In the genomic region with DNA sequence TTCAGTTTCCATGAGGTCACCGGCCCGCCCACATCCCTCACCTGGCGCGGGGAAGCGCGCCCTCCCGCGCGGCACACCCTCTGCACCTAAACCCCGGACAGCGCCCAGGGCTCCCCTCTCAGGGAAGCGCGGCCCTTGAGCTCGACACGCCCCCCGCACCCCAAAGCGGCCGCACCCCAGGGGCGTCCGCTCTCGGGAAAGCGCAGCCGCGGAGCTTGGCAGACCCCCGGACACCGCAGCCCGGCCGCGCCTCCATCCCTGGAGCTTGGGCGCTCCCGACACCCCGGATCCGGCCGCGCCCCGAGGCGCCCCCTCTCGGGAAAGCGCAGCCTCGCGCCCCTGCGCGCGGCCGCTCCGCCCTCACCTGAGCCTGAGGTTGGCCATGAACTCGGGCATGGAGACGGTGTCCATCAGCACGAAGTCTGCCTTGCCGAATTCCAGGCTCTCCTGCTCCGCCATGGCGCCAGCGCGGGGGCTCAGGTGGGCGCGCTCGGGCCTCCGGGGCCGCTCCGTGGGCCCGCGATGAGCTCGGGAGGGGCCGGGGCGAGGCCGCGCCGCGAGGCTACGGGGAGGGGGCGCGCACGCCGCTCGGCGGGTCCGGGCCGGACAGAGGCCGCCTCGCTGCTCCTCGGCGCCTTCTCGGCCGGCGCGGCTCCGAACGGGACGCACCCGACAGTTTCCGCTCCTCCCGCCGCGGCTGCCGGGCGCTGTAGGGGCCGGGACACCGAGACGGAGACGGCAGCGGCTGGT, we compare ENCODE assay signal across 8 cellular contexts. TPM values are rescaled to one million over a fixed set of nuclear protein-coding genes. Genes with fewer than 3 reads are reported as not detected.
DNase-seq lines count a peak whose midpoint lies in the region; ATAC-seq and TF ChIP-seq lines count a peak whose summit lies in the region.

Gene MYO1D (minus strand): TSS at position 711 of the 750 bp plus-strand sequence. CDS start 252 bp downstream, at position 459.

- peak; percentile 9; the same call in 1 of the 2 replicates for TF ChIP-seq CTCF in WI38 (IDR thresholded peaks at IDR 0.05; ENCODE audit: low read depth, low read length)

- peaks cover 8% of the 10 kb centered on the region for H3K36me3 Mint-ChIP-seq in IgD-negative memory B cell

- H3K4me3 Mint-ChIP-seq in IgD-negative memory B cell = peak within 1 kb of the TSS; percentile 90 to 97 (median 96)

- H3K9me3 Mint-ChIP-seq in IgD-negative memory B cell = no peaks in the 10 kb centered on the region

- DNase-seq in DMS79 (lab: John Stamatoyannopoulos, UW) (peak; percentile 17), caudate nucleus (lab: John Stamatoyannopoulos, UW) (peak in 33 of 61 donors; percentile 13 to 82 (median 52)), left kidney (ENCODE audit: low read depth, low spot score) (peak; percentile 80)
- peak; percentile 75 for DNase-seq in stimulated activated CD4-positive, alpha-beta T cell treated with anti-CD3 and anti-CD28 coated beads, Interleukin-1b, Interleukin-23, amount 100 ng/mL, for 48 hours
- no peak for DNase-seq in NK-92 treated with Interleukin-12 subunit alpha and Interleukin-12 subunit beta, amount 100 ng/mL, for 24 hours (lab: John Stamatoyannopoulos, UW)

- H3K27ac Mint-ChIP-seq in IgD-negative memory B cell = peak within 1 kb of the TSS; percentile 91 to 95 (median 94)

- H3K27ac ChIP-seq in caudate nucleus (ENCODE audit: low read depth, low read length) = peak within 1 kb of the TSS; percentile 79

- H3K4me1 Mint-ChIP-seq in IgD-negative memory B cell = peaks cover 7 to 18% (median 13%) of the 10 kb centered on the region in 3 donors

- H3K4me3 ChIP-seq in WI38 (ENCODE audit: low read depth, low read length) = peak within 1 kb of the TSS; percentile 57

- peak; percentile 73 for ATAC-seq in GM21528 (IDR thresholded peaks at IDR 0.05; ENCODE audit: low FRiP score, unreplicated experiment)

- peaks cover 3% of the 10 kb centered on the region for H3K27me3 Mint-ChIP-seq in IgD-negative memory B cell

RNA-seq across cellular contexts. Expression of gene MYO1D, which starts in this region (rescaled TPM):
- polyA plus RNA-seq in IgD-negative memory B cell = 11.6 TPM
